25 cellular contexts compared by ENCODE assay signal in genomic region chr1:177048314-177049069, GRCh38.
DNase-seq lines count a peak whose midpoint lies in the region; ATAC-seq and TF ChIP-seq lines count a peak whose summit lies in the region.
"Had no signal": no experiment of that assay in that cellular context is flagged by ENCODE, and none has a peak within 500 bp of the region (broad histone marks: within the 10 kb centered on the region; RNA-seq: fewer than 3 reads in every experiment).

No MANE protein-coding gene starts in this region.

- dilution Hi-C loops in mammary epithelial cell (cut with HindIII; ENCODE audit: low sequenced_read_pairs), result no loop called here

- CTCF ChIA-PET in mammary epithelial cell (lab: Charles Lee; ENCODE audit: low non-redundant PET), result interaction anchor here (0.5 kb wide), 1 partner anchor 263 kb away, joined by 3 read pairs; no protein-coding TSS in a partner anchor

- no peak overlapping the region for H3K4me2 ChIP-seq in mammary epithelial cell (ENCODE audit: insufficient read depth, low read depth, low read length)
- H3K4me2 ChIP-seq: A549; BLaER1 treated with 17β-estradiol and CSF1 and Interleukin-3, amounts not matched to agents 10 nM and 100 nM; KMS-11 had no signal

- H3K36me3 ChIP-seq in mammary epithelial cell (ENCODE audit: insufficient read depth, low read length), result no peaks in the 10 kb centered on the region
- H3K36me3 ChIP-seq: BLaER1 treated with 17β-estradiol and CSF1 and Interleukin-3, amounts not matched to agents 10 nM and 100 nM had no signal

- peak; percentile 92 for ATAC-seq in foreskin keratinocyte
- ATAC-seq in HG02970 (IDR thresholded peaks at IDR 0.05; ENCODE audit: low FRiP score, unreplicated experiment), result no peak
- ATAC-seq: A549, GM12878 had no signal

- no peaks in the 10 kb centered on the region for H3K9me3 ChIP-seq in mammary epithelial cell (replicated peaks; ENCODE audit: insufficient read depth, low read length)
- H3K9me3 ChIP-seq: A549; BLaER1 treated with 17β-estradiol and CSF1 and Interleukin-3, amounts not matched to agents 10 nM and 100 nM had no signal

- H3K79me2 ChIP-seq in mammary epithelial cell (ENCODE audit: insufficient read depth, low read length), result no peaks in the 10 kb centered on the region

- H3K27me3 ChIP-seq in mammary epithelial cell (ENCODE audit: insufficient read depth, low read length) (no peaks in the 10 kb centered on the region), foreskin keratinocyte (no peaks in the 10 kb centered on the region)
- H3K27me3 ChIP-seq: BLaER1 treated with 17β-estradiol and CSF1 and Interleukin-3, amounts not matched to agents 10 nM and 100 nM had no signal

- peak overlapping the region; percentile 68 for H2AFZ ChIP-seq in mammary epithelial cell (ENCODE audit: low read depth, low read length)

- WGBS in mammary epithelial cell (ENCODE audit: low coverage, missing lambda C conversion rate), result 43% methylated on average over 4 of the region's 4 CpGs

- no TSS peak for BruUV-seq in mammary epithelial cell (replicated peaks; lab: Mats Ljungman, UMichigan)

- no peak overlapping the region for H3K4me3 ChIP-seq in mammary epithelial cell (replicated peaks in 1 of 3; ENCODE audit: insufficient read depth in 1 of 3, low read depth in 2 of 3, low read length in 3 of 3)
- H3K4me3 ChIP-seq: A549; BLaER1 treated with 17β-estradiol and CSF1 and Interleukin-3, amounts not matched to agents 10 nM and 100 nM; GM12878 had no signal

- in situ Hi-C loops in mammary epithelial cell (cut with MboI; ENCODE audit: low sequenced_read_pairs in 2 of 2), result no loop called here

- no peak overlapping the region for H3K9ac ChIP-seq in mammary epithelial cell (ENCODE audit: insufficient read depth, low read length)
- H3K9ac ChIP-seq: BLaER1 treated with 17β-estradiol and CSF1 and Interleukin-3, amounts not matched to agents 10 nM and 100 nM; KMS-11 had no signal

- peaks cover 5% of the 10 kb centered on the region for H3K4me1 ChIP-seq in mammary epithelial cell (ENCODE audit: insufficient read depth, low read length)
- no peaks in the 10 kb centered on the region for H3K4me1 ChIP-seq in foreskin keratinocyte
- H3K4me1 ChIP-seq: A549 had no signal

- TF ChIP-seq CTCF in mammary epithelial cell (conservative IDR thresholded peaks at IDR 0.05 in 1 of 2, IDR thresholded peaks at IDR 0.05 in 1 of 2; ENCODE audit: extremely low read depth in 1 of 2, insufficient read depth in 1 of 2, low read depth in 1 of 2, low read length in 2 of 2), result no peak
- TF ChIP-seq CTCF in foreskin keratinocyte (conservative IDR thresholded peaks at IDR 0.05), result no peak

- peak; percentile 3 for DNase-seq in M059J (ENCODE audit: low read depth)
- DNase-seq in mammary epithelial cell, result peak; percentile 32
- peak; percentile 25 to 62 for DNase-seq in foreskin keratinocyte
- no peak for DNase-seq in T-helper 2 cell
- DNase-seq in NCI-H1105 (lab: John Stamatoyannopoulos, UW), result no peak
- no peak for DNase-seq in ureter (ENCODE audit: low spot score)
- DNase-seq: AML-193; CD4-positive, alpha-beta memory T cell; COR-L47; GDM1; HCEC 1CT; NCI-H1092; NCI-H1436 treated with DMSO at 0.1 percent for 48 hours; NCI-H1930; NCI-H446; NCI-H524 treated with DMSO at 0.1 percent for 48 hours; NCI-H774; SHP77; T-helper 1 cell had no signal

- H3K27ac ChIP-seq in mammary epithelial cell (ENCODE audit: insufficient read depth, low read depth, low read length), result no peak overlapping the region
- H3K27ac ChIP-seq in foreskin keratinocyte, result no peak overlapping the region
- H3K27ac ChIP-seq: A549; BLaER1 treated with 17β-estradiol and CSF1 and Interleukin-3, amounts not matched to agents 10 nM and 100 nM; HL-60; KMS-11 had no signal

- H4K20me1 ChIP-seq in mammary epithelial cell (ENCODE audit: insufficient read depth, low read length), result no peaks in the 10 kb centered on the region
- H4K20me1 ChIP-seq: BLaER1 treated with 17β-estradiol and CSF1 and Interleukin-3, amounts not matched to agents 10 nM and 100 nM had no signal

- intact Hi-C loops in mammary epithelial cell (cut with micrococcal nuclease), result no loop called here

Comparison
In these comparisons a context has a peak if more than half of its experiments do, and no peak if none do; other contexts are left out.
1. DNase-seq: peak in M059J (single experiment), mammary epithelial cell (single experiment) and foreskin keratinocyte (2 of 2); none in T-helper 2 cell (0 of 5), NCI-H1105 (single experiment) and ureter (single experiment).